In the genomic region with DNA sequence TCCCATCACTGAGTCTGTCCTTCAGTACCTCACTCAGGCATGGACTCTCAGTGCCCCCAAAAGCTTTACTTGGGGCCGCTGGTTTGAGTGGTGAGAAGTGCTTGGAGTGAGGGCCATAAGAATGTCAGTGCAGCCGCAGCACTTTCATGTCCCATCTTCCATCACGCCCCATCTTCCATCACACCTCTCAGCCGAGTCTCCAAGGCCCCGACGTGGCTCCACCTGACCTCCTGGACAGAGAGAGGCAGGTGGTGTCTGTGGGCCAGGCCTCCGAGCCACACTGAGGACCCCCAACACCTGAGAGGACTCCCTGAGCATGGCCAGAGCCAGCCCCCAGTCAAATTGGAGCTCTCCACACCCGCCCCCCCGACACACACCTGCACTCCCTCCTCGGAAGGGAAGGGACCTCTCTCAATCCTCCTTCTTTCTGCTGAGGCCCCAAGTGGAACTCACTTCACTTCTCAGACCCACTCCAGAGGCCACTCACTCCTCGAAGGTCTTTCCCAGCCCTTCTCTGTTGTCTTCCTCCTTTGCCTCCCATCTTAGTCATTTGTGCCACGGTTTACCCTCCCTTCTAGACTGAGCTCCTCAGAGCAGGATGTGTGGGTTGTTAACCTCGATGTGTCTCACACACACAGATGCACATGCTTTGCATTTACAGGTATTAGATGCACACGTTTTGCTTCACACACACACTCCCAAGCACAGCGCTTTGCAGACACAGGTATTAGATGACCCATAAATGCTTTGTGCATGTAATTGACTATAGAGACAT, we compare ENCODE assay signal across 26 cellular contexts.
DNase-seq lines count a peak whose midpoint lies in the region; ATAC-seq and TF ChIP-seq lines count a peak whose summit lies in the region.
"Had no signal": no experiment of that assay in that cellular context is flagged by ENCODE, and none has a peak within 500 bp of the region (broad histone marks: within the 10 kb centered on the region; RNA-seq: fewer than 3 reads in every experiment).

No MANE protein-coding gene starts in this region.

- ATAC-seq in GM23338: no peak
- no peak for ATAC-seq in effector memory CD8-positive, alpha-beta T cell (replicated peaks)
- ATAC-seq: esophagus mucosa, heart right ventricle, K562, psoas muscle had no signal

- H3K27ac Mint-ChIP-seq in activated CD4-positive, alpha-beta memory T cell treated with anti-CD3 and anti-CD28 coated beads, Interleukin-2, amount 10 ng/mL, durations not matched to agents 7 days and 5 days: peak overlapping the region; percentile 57
- no peak overlapping the region for H3K27ac Mint-ChIP-seq in activated CD4-positive, alpha-beta memory T cell treated with anti-CD3 and anti-CD28 coated beads for 36 hours
- H3K27ac Mint-ChIP-seq in GM23338 (no peak overlapping the region), nephron progenitor cell (peak overlapping the region; percentile 24), HFFc6 (no peak overlapping the region)
- peak overlapping the region; percentile 49 to 77 for H3K27ac Mint-ChIP-seq in effector memory CD8-positive, alpha-beta T cell
- H3K27ac Mint-ChIP-seq: activated T-cell treated with anti-CD3 and anti-CD28 coated beads, Interleukin-2, amount 50 U/mL, for 24 hours had no signal

- H2AFZ ChIP-seq in GM23338: peak overlapping the region; percentile 23; the same call in 1 of the 2 replicates

- no peaks in the 10 kb centered on the region for H3F3A ChIP-seq in GM23338 (replicated peaks; ENCODE audit: low read depth)

- no peaks in the 10 kb centered on the region for H3K79me2 ChIP-seq in GM23338 (replicated peaks; ENCODE audit: insufficient read depth)

- no peak for DNase-seq in activated CD4-positive, alpha-beta memory T cell treated with anti-CD3 and anti-CD28 coated beads, Interleukin-2, amount 10 ng/mL, durations not matched to agents 7 days and 5 days
- no peak for DNase-seq in activated CD4-positive, alpha-beta memory T cell treated with anti-CD3 and anti-CD28 coated beads for 36 hours
- DNase-seq in GM23338 (ENCODE audit: low spot score) (no peak), nephron progenitor cell (no peak), Ammon's horn (ENCODE audit: low spot score) (no peak), HFFc6 (no peak), retina (no peak)
- DNase-seq in effector memory CD8-positive, alpha-beta T cell: no peak
- DNase-seq: activated CD4-positive, alpha-beta T cell treated with anti-CD3 and anti-CD28 coated beads, Interleukin-2, amount 50 U/mL, for 4 hours; activated naive CD4-positive, alpha-beta T cell treated with Interleukin-2 at 50 U/mL for 16 hours; activated T-cell treated with anti-CD3 and anti-CD28 coated beads, Interleukin-2, amount 50 U/mL, for 24 hours; AML-193; colonic mucosa; DMS53; foreskin fibroblast; HCEC 1CT; heart right ventricle; NCI-H1105; NCI-H1930; NCI-H526 treated with DMSO at 0.1 percent for 48 hours; psoas muscle; SHP77; T1000 had no signal

- H4K20me1 ChIP-seq in GM23338 (replicated peaks; ENCODE audit: insufficient read depth): no peaks in the 10 kb centered on the region

- H3K4me3 Mint-ChIP-seq in activated CD4-positive, alpha-beta memory T cell treated with anti-CD3 and anti-CD28 coated beads, Interleukin-2, amount 10 ng/mL, durations not matched to agents 7 days and 5 days: no peak overlapping the region
- H3K4me3 Mint-ChIP-seq in activated CD4-positive, alpha-beta memory T cell treated with anti-CD3 and anti-CD28 coated beads for 36 hours: no peak overlapping the region
- H3K4me3 Mint-ChIP-seq in GM23338 (no peak overlapping the region), nephron progenitor cell (no peak overlapping the region), HFFc6 (no peak overlapping the region)
- H3K4me3 Mint-ChIP-seq in effector memory CD8-positive, alpha-beta T cell: peak overlapping the region in 1 of 2 donors; percentile 23
- H3K4me3 Mint-ChIP-seq: activated T-cell treated with anti-CD3 and anti-CD28 coated beads, Interleukin-2, amount 50 U/mL, for 24 hours had no signal

- no peaks in the 10 kb centered on the region for H3K9me3 Mint-ChIP-seq in activated CD4-positive, alpha-beta memory T cell treated with anti-CD3 and anti-CD28 coated beads, Interleukin-2, amount 10 ng/mL, durations not matched to agents 7 days and 5 days
- no peaks in the 10 kb centered on the region for H3K9me3 Mint-ChIP-seq in activated CD4-positive, alpha-beta memory T cell treated with anti-CD3 and anti-CD28 coated beads for 36 hours
- H3K9me3 Mint-ChIP-seq in GM23338 (no peaks in the 10 kb centered on the region), nephron progenitor cell (no peaks in the 10 kb centered on the region), HFFc6 (no peaks in the 10 kb centered on the region)
- no peaks in the 10 kb centered on the region for H3K9me3 Mint-ChIP-seq in effector memory CD8-positive, alpha-beta T cell

- H3K27ac ChIP-seq in GM23338 (ENCODE audit: low read depth): no peak overlapping the region
- H3K27ac ChIP-seq: colonic mucosa, heart right ventricle, neutrophil, psoas muscle had no signal

- TF ChIP-seq CTCF in GM23338 (conservative IDR thresholded peaks at IDR 0.05; ENCODE audit: low read depth in 2 of 2) (no peak), nephron progenitor cell (IDR thresholded peaks at IDR 0.05) (no peak), HFFc6 (IDR thresholded peaks at IDR 0.05) (no peak)

- CTCF ChIA-PET in activated CD4-positive, alpha-beta memory T cell treated with anti-CD3 and anti-CD28 coated beads, Interleukin-2, amount 10 ng/mL, durations not matched to agents 7 days and 5 days (lab: Charles Lee): interaction anchor here (1.2 kb wide), 1 partner anchor 68 kb away, joined by 3 read pairs; no protein-coding TSS in a partner anchor
- CTCF ChIA-PET in activated CD4-positive, alpha-beta memory T cell treated with anti-CD3 and anti-CD28 coated beads for 36 hours (lab: Charles Lee): no interaction called here

- H3K36me3 ChIP-seq in GM23338 (ENCODE audit: insufficient read depth): no peaks in the 10 kb centered on the region
- H3K36me3 ChIP-seq: colonic mucosa, heart right ventricle, neutrophil had no signal

- no peaks in the 10 kb centered on the region for H3K27me3 ChIP-seq in GM23338 (ENCODE audit: insufficient read depth)
- H3K27me3 ChIP-seq: colonic mucosa, heart right ventricle, neutrophil had no signal

- no peak overlapping the region for H3K4me2 ChIP-seq in GM23338

- H3K9me2 ChIP-seq in GM23338 (ENCODE audit: insufficient read depth): no peaks in the 10 kb centered on the region

- H3K27me3 Mint-ChIP-seq in activated CD4-positive, alpha-beta memory T cell treated with anti-CD3 and anti-CD28 coated beads, Interleukin-2, amount 10 ng/mL, durations not matched to agents 7 days and 5 days: no peaks in the 10 kb centered on the region
- H3K27me3 Mint-ChIP-seq in activated CD4-positive, alpha-beta memory T cell treated with anti-CD3 and anti-CD28 coated beads for 36 hours: no peaks in the 10 kb centered on the region
- H3K27me3 Mint-ChIP-seq in GM23338 (ENCODE audit: insufficient read depth, low read depth, poor library complexity) (peaks cover 15% of the 10 kb centered on the region), nephron progenitor cell (ENCODE audit: low read depth, poor library complexity) (peaks cover 8% of the 10 kb centered on the region), HFFc6 (ENCODE audit: insufficient read depth) (peaks cover 22% of the 10 kb centered on the region)
- H3K27me3 Mint-ChIP-seq in effector memory CD8-positive, alpha-beta T cell: no peaks in the 10 kb centered on the region
- H3K27me3 Mint-ChIP-seq: activated T-cell treated with anti-CD3 and anti-CD28 coated beads, Interleukin-2, amount 50 U/mL, for 24 hours had no signal

- intact Hi-C loops in activated CD4-positive, alpha-beta memory T cell treated with anti-CD3 and anti-CD28 coated beads for 36 hours (cut with micrococcal nuclease): loop anchor here (5.0 kb wide), 1 partner anchor 102 kb away; the partner anchor contains the start of gene PARP4

- POLR2A ChIA-PET in activated CD4-positive, alpha-beta memory T cell treated with anti-CD3 and anti-CD28 coated beads, Interleukin-2, amount 10 ng/mL, durations not matched to agents 7 days and 5 days (lab: Charles Lee): no interaction called here
- POLR2A ChIA-PET in activated CD4-positive, alpha-beta memory T cell treated with anti-CD3 and anti-CD28 coated beads for 36 hours (lab: Charles Lee): no interaction called here

- peaks cover 3% of the 10 kb centered on the region for H3K36me3 Mint-ChIP-seq in activated CD4-positive, alpha-beta memory T cell treated with anti-CD3 and anti-CD28 coated beads, Interleukin-2, amount 10 ng/mL, durations not matched to agents 7 days and 5 days (ENCODE audit: low read depth)
- no peaks in the 10 kb centered on the region for H3K36me3 Mint-ChIP-seq in activated CD4-positive, alpha-beta memory T cell treated with anti-CD3 and anti-CD28 coated beads for 36 hours
- no peaks in the 10 kb centered on the region for H3K36me3 Mint-ChIP-seq in GM23338 (ENCODE audit: low read depth)
- peaks cover 13% of the 10 kb centered on the region for H3K36me3 Mint-ChIP-seq in effector memory CD8-positive, alpha-beta T cell (ENCODE audit: insufficient read depth)
- no peaks in the 10 kb centered on the region for H3K36me3 Mint-ChIP-seq in nephron progenitor cell (ENCODE audit: low read depth)
- H3K36me3 Mint-ChIP-seq in HFFc6 (ENCODE audit: low read depth): no peaks in the 10 kb centered on the region

- H3K4me1 ChIP-seq in GM23338 (ENCODE audit: insufficient read depth): no peaks in the 10 kb centered on the region
- H3K4me1 ChIP-seq: colonic mucosa, psoas muscle had no signal

- H3K4me1 Mint-ChIP-seq in activated CD4-positive, alpha-beta memory T cell treated with anti-CD3 and anti-CD28 coated beads, Interleukin-2, amount 10 ng/mL, durations not matched to agents 7 days and 5 days: peaks cover 55% of the 10 kb centered on the region
- H3K4me1 Mint-ChIP-seq in activated CD4-positive, alpha-beta memory T cell treated with anti-CD3 and anti-CD28 coated beads for 36 hours (ENCODE audit: low read depth): peaks cover 33% of the 10 kb centered on the region
- peaks cover 17% of the 10 kb centered on the region; the same call in 2 of the 3 replicates for H3K4me1 Mint-ChIP-seq in GM23338
- H3K4me1 Mint-ChIP-seq in effector memory CD8-positive, alpha-beta T cell (ENCODE audit: low read depth in 2 of 2): peaks cover 30 to 46% of the 10 kb centered on the region in 2 donors
- H3K4me1 Mint-ChIP-seq in nephron progenitor cell: peaks cover 12% of the 10 kb centered on the region
- H3K4me1 Mint-ChIP-seq in HFFc6 (ENCODE audit: low read depth): no peaks in the 10 kb centered on the region

- no peak overlapping the region for H3K4me3 ChIP-seq in GM23338
- H3K4me3 ChIP-seq: colonic mucosa, heart right ventricle, K562, psoas muscle had no signal

Comparison
In these comparisons a context has a peak if more than half of its experiments do, and no peak if none do; other contexts are left out.
1. H3K27ac Mint-ChIP-seq: peak in activated CD4-positive, alpha-beta memory T cell treated with anti-CD3 and anti-CD28 coated beads, Interleukin-2, amount 10 ng/mL, durations not matched to agents 7 days and 5 days (single experiment), effector memory CD8-positive, alpha-beta T cell (2 of 2) and nephron progenitor cell (single experiment); none in activated CD4-positive, alpha-beta memory T cell treated with anti-CD3 and anti-CD28 coated beads for 36 hours (single experiment), GM23338 (single experiment) and HFFc6 (single experiment).